ENCODE assay signal across 1 cellular context in genomic region chr20:38168791-38169589, GRCh38.
TF ChIP-seq lines count a peak whose summit lies in the region.

No MANE protein-coding gene starts in this region.

TF ChIP-seq in HepG2, 621 proteins besides CTCF, POLR2A, EP300 and RAD21 (continued from another document and continues in another):
- TF ChIP-seq PBX3 (CRISPR knock-in tag; IDR thresholded peaks at IDR 0.05; ENCODE audit: borderline replicate concordance) (no peak), MTA1 (CRISPR knock-in tag; IDR thresholded peaks at IDR 0.05; ENCODE audit: borderline replicate concordance) (no peak), TRIM24 (CRISPR knock-in tag; IDR thresholded peaks at IDR 0.05) (no peak), TEAD2 (CRISPR knock-in tag; IDR thresholded peaks at IDR 0.05) (no peak), CCAR2 (optimal IDR thresholded peaks at IDR 0.05; ENCODE audit: low read depth, low read length) (no peak), SIX1 (CRISPR knock-in tag; IDR thresholded peaks at IDR 0.05; ENCODE audit: borderline replicate concordance) (no peak), RFXANK (CRISPR knock-in tag; IDR thresholded peaks at IDR 0.05) (no peak), KAT8 (CRISPR knock-in tag; IDR thresholded peaks at IDR 0.05) (peak; percentile 58), CBX5 (CRISPR knock-in tag; IDR thresholded peaks at IDR 0.05; ENCODE audit: borderline replicate concordance) (no peak), SOX5 (CRISPR knock-in tag; IDR thresholded peaks at IDR 0.05; ENCODE audit: borderline replicate concordance) (peak; percentile 32; the same call in 1 of the 2 replicates), RARG (CRISPR knock-in tag; IDR thresholded peaks at IDR 0.05; ENCODE audit: low read depth) (no peak), HNRNPUL1 (IDR thresholded peaks at IDR 0.05; ENCODE audit: low read depth, low read length) (no peak), NR2F1 (CRISPR knock-in tag; IDR thresholded peaks at IDR 0.05) (peak; percentile 51 to 56; a peak in 3 of 4 replicates), ZNF737 (CRISPR knock-in tag; IDR thresholded peaks at IDR 0.05; ENCODE audit: borderline replicate concordance) (no peak), HIVEP1 (CRISPR knock-in tag; IDR thresholded peaks at IDR 0.05) (no peak), MXI1 (IDR thresholded peaks at IDR 0.05; ENCODE audit: borderline replicate concordance, low read depth, low read length) (no peak), ZNF234 (CRISPR knock-in tag; conservative IDR thresholded peaks at IDR 0.05) (no peak), TAF1 (CRISPR knock-in tag; IDR thresholded peaks at IDR 0.05) (no peak), ZNF614 (CRISPR knock-in tag; IDR thresholded peaks at IDR 0.05; ENCODE audit: borderline replicate concordance) (no peak), THRA (CRISPR knock-in tag; IDR thresholded peaks at IDR 0.05; ENCODE audit: borderline replicate concordance) (peak; percentile 35; the same call in 1 of the 2 replicates), KLF11 (CRISPR knock-in tag; IDR thresholded peaks at IDR 0.05) (0 out of 2 replicates have a peak, but pooled peaks have one; percentile 68), REL (CRISPR knock-in tag; conservative IDR thresholded peaks at IDR 0.05) (no peak), RXRB (CRISPR knock-in tag; IDR thresholded peaks at IDR 0.05; ENCODE audit: borderline replicate concordance) (peak; percentile 33; the same call in 1 of the 2 replicates), ZNF777 (CRISPR knock-in tag; IDR thresholded peaks at IDR 0.05) (no peak), ZNF652 (CRISPR knock-in tag; IDR thresholded peaks at IDR 0.05; ENCODE audit: borderline replicate concordance, low read depth) (0 out of 2 replicates have a peak, but pooled peaks have one; percentile 6), ZNF713 (CRISPR knock-in tag; IDR thresholded peaks at IDR 0.05) (peak; percentile 74; the same call in 1 of the 2 replicates), ZNF772 (CRISPR knock-in tag; IDR thresholded peaks at IDR 0.05) (no peak), ZNF766 (CRISPR knock-in tag; IDR thresholded peaks at IDR 0.05; ENCODE audit: borderline replicate concordance) (no peak), NRL (CRISPR knock-in tag; IDR thresholded peaks at IDR 0.05; ENCODE audit: borderline replicate concordance) (no peak), TBL1XR1 (IDR thresholded peaks at IDR 0.05; ENCODE audit: borderline replicate concordance, low read length, partially characterized antibody) (no peak), ZNF142 (CRISPR knock-in tag; IDR thresholded peaks at IDR 0.05) (no peak), NFIC (IDR thresholded peaks at IDR 0.05; ENCODE audit: low read length) (no peak), IRF1 (CRISPR knock-in tag; IDR thresholded peaks at IDR 0.05; ENCODE audit: low read depth) (no peak), ZNF205 (CRISPR knock-in tag; IDR thresholded peaks at IDR 0.05) (peak; percentile 17; the same call in 1 of the 2 replicates), ZBTB1 (CRISPR knock-in tag; IDR thresholded peaks at IDR 0.05; ENCODE audit: borderline replicate concordance) (no peak), NR2F6 (IDR thresholded peaks at IDR 0.05) (peak; percentile 43), NR2F6 (CRISPR knock-in tag; IDR thresholded peaks at IDR 0.05) (peak; percentile 86), FIP1L1 (IDR thresholded peaks at IDR 0.05; ENCODE audit: borderline replicate concordance, insufficient read depth, low read depth, low read length) (no peak), PRDM15 (CRISPR knock-in tag; IDR thresholded peaks at IDR 0.05) (peak; percentile 38; the same call in 1 of the 2 replicates), AGO1 (IDR thresholded peaks at IDR 0.05; ENCODE audit: low read depth, low read length, poor library complexity, severe bottlenecking) (no peak), SAP130 (CRISPR knock-in tag; IDR thresholded peaks at IDR 0.05; ENCODE audit: low read depth) (peak; percentile 51; the same call in 1 of the 2 replicates), ZNF543 (CRISPR knock-in tag; IDR thresholded peaks at IDR 0.05) (0 out of 2 replicates have a peak, but pooled peaks have one; percentile 45), SPEN (CRISPR knock-in tag; IDR thresholded peaks at IDR 0.05; ENCODE audit: low read depth) (no peak), AKAP8 (CRISPR knock-in tag; IDR thresholded peaks at IDR 0.05) (no peak), ZNF3 (CRISPR knock-in tag; IDR thresholded peaks at IDR 0.05) (no peak), ZFP36L2 (CRISPR knock-in tag; IDR thresholded peaks at IDR 0.05) (no peak), ZNF331 (CRISPR knock-in tag; IDR thresholded peaks at IDR 0.05) (no peak), MED8 (CRISPR knock-in tag; IDR thresholded peaks at IDR 0.05; ENCODE audit: insufficient replicate concordance) (no peak), CBFB (CRISPR knock-in tag; IDR thresholded peaks at IDR 0.05) (no peak), ZFY (CRISPR knock-in tag; IDR thresholded peaks at IDR 0.05) (peak; percentile 52), ZNF644 (CRISPR knock-in tag; IDR thresholded peaks at IDR 0.05; ENCODE audit: low read depth) (no peak), KDM2A (CRISPR knock-in tag; IDR thresholded peaks at IDR 0.05; ENCODE audit: borderline replicate concordance, low read depth) (peak; percentile 35; the same call in 1 of the 2 replicates), ISL2 (CRISPR knock-in tag; IDR thresholded peaks at IDR 0.05) (no peak), ZNF530 (CRISPR knock-in tag; IDR thresholded peaks at IDR 0.05; ENCODE audit: low read depth) (no peak), ZNF768 (CRISPR knock-in tag; IDR thresholded peaks at IDR 0.05) (peak; percentile 99), HDAC1 (CRISPR knock-in tag; IDR thresholded peaks at IDR 0.05) (peak; percentile 17; the same call in 1 of the 2 replicates), DZIP1 (CRISPR knock-in tag; IDR thresholded peaks at IDR 0.05) (no peak), CREB1 (IDR thresholded peaks at IDR 0.05) (no peak), CREB1 (CRISPR knock-in tag; IDR thresholded peaks at IDR 0.05) (no peak), FOXJ3 (CRISPR knock-in tag; IDR thresholded peaks at IDR 0.05; ENCODE audit: borderline replicate concordance) (0 out of 2 replicates have a peak, but pooled peaks have one; percentile 39)
